1 cellular context compared by ENCODE assay signal in genomic region chr3:171932153-171932567, GRCh38.
A peak's percentile ranks its signal among the peaks of the same experiment; 100 is the strongest.
TF ChIP-seq lines count a peak whose summit lies in the region.

No MANE protein-coding gene starts in this region.

TF ChIP-seq in HepG2, 621 proteins besides CTCF, POLR2A, EP300 and RAD21 (continued from another document):
- TF ChIP-seq ZBTB26 (CRISPR knock-in tag; IDR thresholded peaks at IDR 0.05; ENCODE audit: borderline replicate concordance) (no peak), ZNF670 (CRISPR knock-in tag; IDR thresholded peaks at IDR 0.05; ENCODE audit: borderline replicate concordance) (no peak), ZNF317 (CRISPR knock-in tag; IDR thresholded peaks at IDR 0.05) (no peak), JDP2 (CRISPR knock-in tag; IDR thresholded peaks at IDR 0.05; ENCODE audit: borderline replicate concordance) (no peak), REPIN1 (CRISPR knock-in tag; IDR thresholded peaks at IDR 0.05; ENCODE audit: borderline replicate concordance, low read depth) (peak; percentile 66; the same call in 1 of the 2 replicates), CSRNP2 (CRISPR knock-in tag; conservative IDR thresholded peaks at IDR 0.05; ENCODE audit: low read depth) (no peak), TFE3 (CRISPR knock-in tag; IDR thresholded peaks at IDR 0.05) (no peak), SCMH1 (CRISPR knock-in tag; IDR thresholded peaks at IDR 0.05; ENCODE audit: borderline replicate concordance) (no peak), TP53 (CRISPR knock-in tag; conservative IDR thresholded peaks at IDR 0.05) (no peak), HNRNPLL (IDR thresholded peaks at IDR 0.05; ENCODE audit: low read depth, low read length, poor library complexity, severe bottlenecking) (no peak), ZNF280D (CRISPR knock-in tag; IDR thresholded peaks at IDR 0.05) (no peak), ZNF143 (CRISPR knock-in tag; IDR thresholded peaks at IDR 0.05) (no peak), ZNF460 (CRISPR knock-in tag; IDR thresholded peaks at IDR 0.05; ENCODE audit: borderline replicate concordance) (no peak), ATF7-NPFF (CRISPR knock-in tag; IDR thresholded peaks at IDR 0.05; ENCODE audit: low read depth) (no peak), ZUFSP (CRISPR knock-in tag; IDR thresholded peaks at IDR 0.05; ENCODE audit: borderline replicate concordance) (no peak), TRAFD1 (CRISPR knock-in tag; IDR thresholded peaks at IDR 0.05; ENCODE audit: borderline replicate concordance) (no peak), EED (CRISPR knock-in tag; IDR thresholded peaks at IDR 0.05) (no peak), PCBP2 (optimal IDR thresholded peaks at IDR 0.05; ENCODE audit: low read depth, low read length, poor library complexity, severe bottlenecking) (no peak), PRPF4 (IDR thresholded peaks at IDR 0.05; ENCODE audit: low read depth, low read length, poor library complexity, severe bottlenecking) (no peak), ZNF225 (CRISPR knock-in tag; IDR thresholded peaks at IDR 0.05) (no peak), FOXO4 (CRISPR knock-in tag; conservative IDR thresholded peaks at IDR 0.05) (no peak), MAFK (conservative IDR thresholded peaks at IDR 0.05 in 1 of 2, IDR thresholded peaks at IDR 0.05 in 1 of 2; ENCODE audit: low read length in 2 of 2) (no peak), KLF16 (CRISPR knock-in tag; IDR thresholded peaks at IDR 0.05) (0 out of 4 replicates have a peak, but pooled peaks of 1 of the 2 experiments have one; percentile 20)
TF ChIP-seq in HepG2: peak in this region for 56.
